1 cellular context compared by ENCODE assay signal in the genomic region with DNA sequence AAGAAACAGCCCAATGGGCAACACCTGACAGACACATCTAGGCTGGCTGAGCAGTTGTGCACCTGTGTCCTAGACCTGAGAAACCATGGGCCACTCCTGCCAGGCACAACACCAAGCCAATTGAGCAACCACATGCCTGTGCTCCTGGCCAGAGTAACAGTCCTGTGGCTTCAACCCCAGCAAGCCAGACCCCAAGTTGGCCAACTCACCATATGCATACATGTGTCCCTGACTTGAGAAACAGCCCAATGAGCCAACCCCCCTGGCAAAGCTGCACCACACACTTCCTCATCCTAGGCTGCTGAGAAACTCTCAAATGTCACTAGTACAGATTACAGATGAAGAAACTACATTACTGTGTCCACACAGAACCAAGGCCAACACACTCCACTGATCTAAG.
TF ChIP-seq lines count a peak whose summit lies in the region.

No MANE protein-coding gene starts in this region.

TF ChIP-seq in GM23338, 12 proteins besides CTCF, POLR2A, EP300 and RAD21 (continued from another document):
- TF ChIP-seq, protein P1, sequence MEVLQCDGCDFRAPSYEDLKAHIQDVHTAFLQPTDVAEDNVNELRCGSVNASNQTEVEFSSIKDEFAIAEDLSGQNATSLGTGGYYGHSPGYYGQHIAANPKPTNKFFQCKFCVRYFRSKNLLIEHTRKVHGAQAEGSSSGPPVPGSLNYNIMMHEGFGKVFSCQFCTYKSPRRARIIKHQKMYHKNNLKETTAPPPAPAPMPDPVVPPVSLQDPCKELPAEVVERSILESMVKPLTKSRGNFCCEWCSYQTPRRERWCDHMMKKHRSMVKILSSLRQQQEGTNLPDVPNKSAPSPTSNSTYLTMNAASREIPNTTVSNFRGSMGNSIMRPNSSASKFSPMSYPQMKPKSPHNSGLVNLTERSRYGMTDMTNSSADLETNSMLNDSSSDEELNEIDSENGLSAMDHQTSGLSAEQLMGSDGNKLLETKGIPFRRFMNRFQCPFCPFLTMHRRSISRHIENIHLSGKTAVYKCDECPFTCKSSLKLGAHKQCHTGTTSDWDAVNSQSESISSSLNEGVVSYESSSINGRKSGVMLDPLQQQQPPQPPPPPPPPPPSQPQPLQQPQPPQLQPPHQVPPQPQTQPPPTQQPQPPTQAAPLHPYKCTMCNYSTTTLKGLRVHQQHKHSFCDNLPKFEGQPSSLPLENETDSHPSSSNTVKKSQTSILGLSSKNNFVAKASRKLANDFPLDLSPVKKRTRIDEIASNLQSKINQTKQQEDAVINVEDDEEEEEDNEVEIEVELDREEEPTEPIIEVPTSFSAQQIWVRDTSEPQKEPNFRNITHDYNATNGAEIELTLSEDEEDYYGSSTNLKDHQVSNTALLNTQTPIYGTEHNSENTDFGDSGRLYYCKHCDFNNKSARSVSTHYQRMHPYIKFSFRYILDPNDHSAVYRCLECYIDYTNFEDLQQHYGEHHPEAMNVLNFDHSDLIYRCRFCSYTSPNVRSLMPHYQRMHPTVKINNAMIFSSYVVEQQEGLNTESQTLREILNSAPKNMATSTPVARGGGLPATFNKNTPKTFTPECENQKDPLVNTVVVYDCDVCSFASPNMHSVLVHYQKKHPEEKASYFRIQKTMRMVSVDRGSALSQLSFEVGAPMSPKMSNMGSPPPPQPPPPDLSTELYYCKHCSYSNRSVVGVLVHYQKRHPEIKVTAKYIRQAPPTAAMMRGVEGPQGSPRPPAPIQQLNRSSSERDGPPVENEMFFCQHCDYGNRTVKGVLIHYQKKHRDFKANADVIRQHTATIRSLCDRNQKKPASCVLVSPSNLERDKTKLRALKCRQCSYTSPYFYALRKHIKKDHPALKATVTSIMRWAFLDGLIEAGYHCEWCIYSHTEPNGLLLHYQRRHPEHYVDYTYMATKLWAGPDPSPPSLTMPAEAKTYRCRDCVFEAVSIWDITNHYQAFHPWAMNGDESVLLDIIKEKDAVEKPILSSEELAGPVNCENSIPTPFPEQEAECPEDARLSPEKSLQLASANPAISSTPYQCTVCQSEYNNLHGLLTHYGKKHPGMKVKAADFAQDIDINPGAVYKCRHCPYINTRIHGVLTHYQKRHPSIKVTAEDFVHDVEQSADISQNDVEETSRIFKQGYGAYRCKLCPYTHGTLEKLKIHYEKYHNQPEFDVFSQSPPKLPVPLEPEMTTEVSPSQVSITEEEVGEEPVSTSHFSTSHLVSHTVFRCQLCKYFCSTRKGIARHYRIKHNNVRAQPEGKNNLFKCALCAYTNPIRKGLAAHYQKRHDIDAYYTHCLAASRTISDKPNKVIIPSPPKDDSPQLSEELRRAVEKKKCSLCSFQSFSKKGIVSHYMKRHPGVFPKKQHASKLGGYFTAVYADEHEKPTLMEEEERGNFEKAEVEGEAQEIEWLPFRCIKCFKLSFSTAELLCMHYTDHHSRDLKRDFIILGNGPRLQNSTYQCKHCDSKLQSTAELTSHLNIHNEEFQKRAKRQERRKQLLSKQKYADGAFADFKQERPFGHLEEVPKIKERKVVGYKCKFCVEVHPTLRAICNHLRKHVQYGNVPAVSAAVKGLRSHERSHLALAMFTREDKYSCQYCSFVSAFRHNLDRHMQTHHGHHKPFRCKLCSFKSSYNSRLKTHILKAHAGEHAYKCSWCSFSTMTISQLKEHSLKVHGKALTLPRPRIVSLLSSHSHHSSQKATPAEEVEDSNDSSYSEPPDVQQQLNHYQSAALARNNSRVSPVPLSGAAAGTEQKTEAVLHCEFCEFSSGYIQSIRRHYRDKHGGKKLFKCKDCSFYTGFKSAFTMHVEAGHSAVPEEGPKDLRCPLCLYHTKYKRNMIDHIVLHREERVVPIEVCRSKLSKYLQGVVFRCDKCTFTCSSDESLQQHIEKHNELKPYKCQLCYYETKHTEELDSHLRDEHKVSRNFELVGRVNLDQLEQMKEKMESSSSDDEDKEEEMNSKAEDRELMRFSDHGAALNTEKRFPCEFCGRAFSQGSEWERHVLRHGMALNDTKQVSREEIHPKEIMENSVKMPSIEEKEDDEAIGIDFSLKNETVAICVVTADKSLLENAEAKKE (CRISPR knock-in tag; IDR thresholded peaks at IDR 0.05), result no peak
- no peak for TF ChIP-seq STAT1 (IDR thresholded peaks at IDR 0.05; ENCODE audit: unreplicated experiment)
